19 cellular contexts compared by ENCODE assay signal in the genomic region with DNA sequence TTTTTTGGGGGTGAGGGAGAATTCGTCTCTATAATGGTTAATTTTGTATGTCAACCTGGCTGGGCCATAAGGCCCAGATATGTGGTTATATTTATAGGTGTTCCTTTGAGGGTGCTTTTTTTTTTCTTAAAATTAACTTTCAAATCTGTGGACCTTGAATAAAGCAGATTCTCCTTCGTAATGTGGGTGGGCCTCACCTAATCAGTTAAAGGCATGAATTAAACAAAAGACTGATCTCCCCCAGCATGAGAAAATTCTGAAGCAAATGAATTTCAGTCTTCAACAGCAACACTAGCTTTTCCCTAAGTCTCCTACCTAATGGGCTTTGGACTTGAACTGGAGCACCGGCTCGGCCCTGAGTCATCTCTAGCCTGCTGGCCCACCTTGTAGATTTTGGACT.
DNase-seq lines count a peak whose midpoint lies in the region; ATAC-seq and TF ChIP-seq lines count a peak whose summit lies in the region.
"Had no signal": no experiment of that assay in that cellular context is flagged by ENCODE, and none has a peak within 500 bp of the region (broad histone marks: within the 10 kb centered on the region; RNA-seq: fewer than 3 reads in every experiment).

No MANE protein-coding gene starts in this region.

- H3K27ac ChIP-seq in HCT116 (ENCODE audit: low read depth, low read length) = no peak overlapping the region
- no peak overlapping the region for H3K27ac ChIP-seq in thyroid gland
- H3K27ac ChIP-seq: 22Rv1; A549; BLaER1 treated with 17β-estradiol and CSF1 and Interleukin-3, amounts not matched to agents 10 nM and 100 nM; C4-2B had no signal

- no TSS peak for BruUV-seq in HCT116 (replicated peaks; lab: Mats Ljungman, UMichigan)

- no peaks in the 10 kb centered on the region for H3K9me3 ChIP-seq in HCT116 (ENCODE audit: control insufficient read depth in 1 of 2, insufficient read depth in 1 of 2, low read depth in 1 of 2, low read length in 2 of 2)
- H3K9me3 ChIP-seq in MG63 = no peaks in the 10 kb centered on the region
- no peaks in the 10 kb centered on the region for H3K9me3 ChIP-seq in T-helper 17 cell (ENCODE audit: control insufficient read depth, low read length, poor library complexity, severe bottlenecking)
- H3K9me3 ChIP-seq in thyroid gland = no peaks in the 10 kb centered on the region
- H3K9me3 ChIP-seq: A549; BLaER1 treated with 17β-estradiol and CSF1 and Interleukin-3, amounts not matched to agents 10 nM and 100 nM; Caco-2 had no signal

- DNase-seq in HCT116 (ENCODE audit: low read depth, low spot score) (no peak), MG63 (peak; percentile 21), T-helper 17 cell (no peak), EL (no peak), thyroid gland (no peak)
- no peak for DNase-seq in activated CD4-positive, alpha-beta T cell treated with anti-CD3 and anti-CD28 coated beads for 4 hours
- DNase-seq: AML-193; Caco-2; Calu3; CD4-positive, alpha-beta T cell; CD8-positive, alpha-beta T cell; DMS79 treated with DMSO at 0.1 percent for 48 hours; GDM1 had no signal

- TF ChIP-seq CTCF in HCT116 (IDR thresholded peaks at IDR 0.05 in 2 of 3, conservative IDR thresholded peaks at IDR 0.05 in 1 of 3; ENCODE audit: borderline replicate concordance in 1 of 3, insufficient read depth in 1 of 3, low read depth in 2 of 3, low read length in 2 of 3) (no peak), thyroid gland (IDR thresholded peaks at IDR 0.05) (no peak)

- H3K27ac Mint-ChIP-seq in T-helper 17 cell = peak overlapping the region; percentile 39
- H3K27ac Mint-ChIP-seq: B cell; CD4-positive, alpha-beta T cell; CD8-positive, alpha-beta T cell had no signal

- RAD21 ChIA-PET in HCT116 (lab: Charles Lee; ENCODE audit: low non-redundant PET in 1 of 2, low total read pairs in 2 of 2, uncharacterized antibody in 2 of 2, unreplicated experiment in 2 of 2) = no interaction called here

- H3K4me3 Mint-ChIP-seq in T-helper 17 cell = no peak overlapping the region
- H3K4me3 Mint-ChIP-seq: B cell; CD4-positive, alpha-beta T cell; CD8-positive, alpha-beta T cell had no signal

- no peak overlapping the region for H3K9ac ChIP-seq in HCT116 (ENCODE audit: low read length)
- H3K9ac ChIP-seq: BLaER1 treated with 17β-estradiol and CSF1 and Interleukin-3, amounts not matched to agents 10 nM and 100 nM had no signal

- H3K4me1 ChIP-seq in HCT116 (ENCODE audit: control insufficient read depth in 1 of 2, insufficient read depth in 2 of 2, low read length in 2 of 2) (no peaks in the 10 kb centered on the region), thyroid gland (no peaks in the 10 kb centered on the region)
- H3K4me1 ChIP-seq: A549; BLaER1 treated with 17β-estradiol and CSF1 and Interleukin-3, amounts not matched to agents 10 nM and 100 nM; Caco-2 had no signal

- POLR2A ChIA-PET in HCT116 (lab: Charles Lee) = no interaction called here

- H3K4me1 Mint-ChIP-seq in T-helper 17 cell = no peaks in the 10 kb centered on the region
- H3K4me1 Mint-ChIP-seq: B cell had no signal

- intact Hi-C loops in HCT116 (cut with micrococcal nuclease) = no loop called here
- intact Hi-C loops in thyroid gland (cut with DNase I) = no loop called here

- CTCF ChIA-PET in HCT116 (lab: Charles Lee) = no interaction called here

- WGBS in thyroid gland, 2 donors = 91 to 95% methylated on average over 4 of the region's 4 CpGs

- no peaks in the 10 kb centered on the region for H4K20me1 ChIP-seq in HCT116 (ENCODE audit: insufficient read depth)
- H4K20me1 ChIP-seq: BLaER1 treated with 17β-estradiol and CSF1 and Interleukin-3, amounts not matched to agents 10 nM and 100 nM had no signal

- no peak for TF ChIP-seq POLR2A in HCT116 (IDR thresholded peaks at IDR 0.05; ENCODE audit: borderline replicate concordance, extremely low read depth, insufficient read depth, insufficient read length)
- no peak for TF ChIP-seq POLR2A in thyroid gland (IDR thresholded peaks at IDR 0.05)

- H3K36me3 ChIP-seq in HCT116 (ENCODE audit: control insufficient read depth in 1 of 2, insufficient read depth in 2 of 2, low read length in 2 of 2) (no peaks in the 10 kb centered on the region), MG63 (no peaks in the 10 kb centered on the region), thyroid gland (no peaks in the 10 kb centered on the region)
- H3K36me3 ChIP-seq: BLaER1 treated with 17β-estradiol and CSF1 and Interleukin-3, amounts not matched to agents 10 nM and 100 nM had no signal

- no peaks in the 10 kb centered on the region for H3K36me3 Mint-ChIP-seq in T-helper 17 cell (ENCODE audit: low read depth)
- H3K36me3 Mint-ChIP-seq: CD8-positive, alpha-beta T cell had no signal

- no peaks in the 10 kb centered on the region for H3K27me3 Mint-ChIP-seq in T-helper 17 cell
- H3K27me3 Mint-ChIP-seq: B cell had no signal

- H3K4me3 ChIP-seq in HCT116 (replicated peaks in 1 of 2; ENCODE audit: low read depth in 1 of 2, low read length in 2 of 2) = no peak overlapping the region
- H3K4me3 ChIP-seq in MG63 = no peak overlapping the region
- H3K4me3 ChIP-seq in thyroid gland (replicated peaks in 1 of 3) = no peak overlapping the region
- H3K4me3 ChIP-seq: A549; BLaER1 treated with 17β-estradiol and CSF1 and Interleukin-3, amounts not matched to agents 10 nM and 100 nM; GM12878 had no signal

- H3K4me2 ChIP-seq in HCT116 (ENCODE audit: low read length) = no peak overlapping the region
- H3K4me2 ChIP-seq: A549; BLaER1 treated with 17β-estradiol and CSF1 and Interleukin-3, amounts not matched to agents 10 nM and 100 nM had no signal

- H3K79me2 ChIP-seq in HCT116 (ENCODE audit: insufficient read depth, low read length) = no peaks in the 10 kb centered on the region

- H3K27me3 ChIP-seq in HCT116 (ENCODE audit: insufficient read depth, low read length) (no peaks in the 10 kb centered on the region), MG63 (no peaks in the 10 kb centered on the region), thyroid gland (no peaks in the 10 kb centered on the region)
- H3K27me3 ChIP-seq: BLaER1 treated with 17β-estradiol and CSF1 and Interleukin-3, amounts not matched to agents 10 nM and 100 nM had no signal

- no peak for TF ChIP-seq RAD21 in HCT116 (IDR thresholded peaks at IDR 0.05; ENCODE audit: low read depth)

- peak overlapping the region; percentile 22 for H2AFZ ChIP-seq in HCT116 (ENCODE audit: low read depth, low read length, poor library complexity, severe bottlenecking)

- H3K9me2 ChIP-seq in HCT116 (ENCODE audit: insufficient read depth) = no peaks in the 10 kb centered on the region

- ATAC-seq in HCT116 (no peak), T-helper 17 cell (no peak)
- ATAC-seq: A549; CD8-positive, alpha-beta T cell; GM12878 had no signal

TF ChIP-seq in HCT116, 20 proteins besides CTCF, POLR2A, EP300 and RAD21:
- TF ChIP-seq EZH2 (IDR thresholded peaks at IDR 0.05) (no peak), CEBPB (IDR thresholded peaks at IDR 0.05; ENCODE audit: low read depth) (no peak), FOSL1 (IDR thresholded peaks at IDR 0.05; ENCODE audit: low read depth) (no peak), YY1 (IDR thresholded peaks at IDR 0.05; ENCODE audit: extremely low read depth, insufficient replicate concordance, low read depth, low read length) (no peak)
- TF ChIP-seq, protein P1, sequence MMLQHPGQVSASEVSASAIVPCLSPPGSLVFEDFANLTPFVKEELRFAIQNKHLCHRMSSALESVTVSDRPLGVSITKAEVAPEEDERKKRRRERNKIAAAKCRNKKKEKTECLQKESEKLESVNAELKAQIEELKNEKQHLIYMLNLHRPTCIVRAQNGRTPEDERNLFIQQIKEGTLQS (IDR thresholded peaks at IDR 0.05) = no peak
- TF ChIP-seq, protein P2, sequence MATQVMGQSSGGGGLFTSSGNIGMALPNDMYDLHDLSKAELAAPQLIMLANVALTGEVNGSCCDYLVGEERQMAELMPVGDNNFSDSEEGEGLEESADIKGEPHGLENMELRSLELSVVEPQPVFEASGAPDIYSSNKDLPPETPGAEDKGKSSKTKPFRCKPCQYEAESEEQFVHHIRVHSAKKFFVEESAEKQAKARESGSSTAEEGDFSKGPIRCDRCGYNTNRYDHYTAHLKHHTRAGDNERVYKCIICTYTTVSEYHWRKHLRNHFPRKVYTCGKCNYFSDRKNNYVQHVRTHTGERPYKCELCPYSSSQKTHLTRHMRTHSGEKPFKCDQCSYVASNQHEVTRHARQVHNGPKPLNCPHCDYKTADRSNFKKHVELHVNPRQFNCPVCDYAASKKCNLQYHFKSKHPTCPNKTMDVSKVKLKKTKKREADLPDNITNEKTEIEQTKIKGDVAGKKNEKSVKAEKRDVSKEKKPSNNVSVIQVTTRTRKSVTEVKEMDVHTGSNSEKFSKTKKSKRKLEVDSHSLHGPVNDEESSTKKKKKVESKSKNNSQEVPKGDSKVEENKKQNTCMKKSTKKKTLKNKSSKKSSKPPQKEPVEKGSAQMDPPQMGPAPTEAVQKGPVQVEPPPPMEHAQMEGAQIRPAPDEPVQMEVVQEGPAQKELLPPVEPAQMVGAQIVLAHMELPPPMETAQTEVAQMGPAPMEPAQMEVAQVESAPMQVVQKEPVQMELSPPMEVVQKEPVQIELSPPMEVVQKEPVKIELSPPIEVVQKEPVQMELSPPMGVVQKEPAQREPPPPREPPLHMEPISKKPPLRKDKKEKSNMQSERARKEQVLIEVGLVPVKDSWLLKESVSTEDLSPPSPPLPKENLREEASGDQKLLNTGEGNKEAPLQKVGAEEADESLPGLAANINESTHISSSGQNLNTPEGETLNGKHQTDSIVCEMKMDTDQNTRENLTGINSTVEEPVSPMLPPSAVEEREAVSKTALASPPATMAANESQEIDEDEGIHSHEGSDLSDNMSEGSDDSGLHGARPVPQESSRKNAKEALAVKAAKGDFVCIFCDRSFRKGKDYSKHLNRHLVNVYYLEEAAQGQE (IDR thresholded peaks at IDR 0.05; ENCODE audit: low read depth) = no peak
